ENCODE assay signal across 32 cellular contexts in genomic region chr19:33813391-33814101, GRCh38. TPM values are rescaled to one million over a fixed set of nuclear protein-coding genes. Genes with fewer than 3 reads are reported as not detected.
DNase-seq lines count a peak whose midpoint lies in the region; ATAC-seq and TF ChIP-seq lines count a peak whose summit lies in the region.
"Had no signal": no experiment of that assay in that cellular context is flagged by ENCODE, and none has a peak within 500 bp of the region (broad histone marks: within the 10 kb centered on the region; RNA-seq: fewer than 3 reads in every experiment).

No MANE protein-coding gene starts in this region.

- TF ChIP-seq CTCF in RWPE1 (conservative IDR thresholded peaks at IDR 0.05; ENCODE audit: low read depth) = no peak
- no peak for TF ChIP-seq CTCF in glutamatergic neuron (IDR thresholded peaks at IDR 0.05; ENCODE audit: partially characterized antibody, unreplicated experiment)
- no peak for TF ChIP-seq CTCF in spleen (IDR thresholded peaks at IDR 0.05 in 8 of 11, conservative IDR thresholded peaks at IDR 0.05 in 3 of 11)

- no peak for TF ChIP-seq POLR2A in spleen (IDR thresholded peaks at IDR 0.05)

- POLR2A ChIA-PET in RWPE1 (lab: Yijun Ruan, JAX; ENCODE audit: low non-redundant PET) = no interaction called here
- POLR2A ChIA-PET in activated CD4-positive, alpha-beta memory T cell treated with anti-CD3 and anti-CD28 coated beads, Interleukin-2, amount 10 ng/mL, durations not matched to agents 7 days and 5 days (lab: Charles Lee) = interaction anchor here (1.5 kb wide), 1 partner anchor 17 kb away, joined by 3 read pairs; the partner anchor contains the start of gene KCTD15

- peaks cover 34% of the 10 kb centered on the region for H3K4me1 Mint-ChIP-seq in glutamatergic neuron (ENCODE audit: low read depth, unreplicated experiment)
- H3K4me1 Mint-ChIP-seq in activated CD4-positive, alpha-beta memory T cell treated with anti-CD3 and anti-CD28 coated beads, Interleukin-2, amount 10 ng/mL, durations not matched to agents 7 days and 5 days = peaks cover 17% of the 10 kb centered on the region
- H3K4me1 Mint-ChIP-seq: activated naive CD4-positive, alpha-beta T cell treated with anti-CD3 and anti-CD28 coated beads, Interleukin-2, amount 50 U/mL, for 24 hours; activated T-helper 17 cell treated with anti-CD3 and anti-CD28 coated beads, Interleukin-2, amount 50 U/mL, for 72 hours; immature natural killer cell; stimulated activated effector memory CD8-positive, alpha-beta T cell treated with anti-CD3 and anti-CD28 coated beads, Interleukin-12 subunit alpha, Interleukin-12 subunit beta, amount 100 ng/mL, for 72 hours had no signal

- H3K27me3 ChIP-seq in spleen (replicated peaks in 1 of 7) = no peaks in the 10 kb centered on the region
- H3K27me3 ChIP-seq: brain microvascular endothelial cell, left lung, neutrophil had no signal

- DNase-seq in Right ventricle myocardium superior (peak; percentile 29), left cardiac atrium (no peak), RWPE1 (ENCODE audit: low spot score) (no peak), glutamatergic neuron (peak; percentile 76), spleen (peak; percentile 51)
- no peak for DNase-seq in activated CD4-positive, alpha-beta memory T cell treated with anti-CD3 and anti-CD28 coated beads, Interleukin-2, amount 10 ng/mL, durations not matched to agents 7 days and 5 days
- no peak for DNase-seq in activated T-cell treated with anti-CD3 and anti-CD28 coated beads, Interleukin-2, amount 50 U/mL, for 1 hour
- DNase-seq: activated CD4-positive, alpha-beta T cell treated with anti-CD3 and anti-CD28 coated beads, Interleukin-2, amount 50 U/mL, for 4 hours; activated CD8-positive, alpha-beta memory T cell treated with anti-CD3 and anti-CD28 coated beads, Interleukin-2, amount 50 U/mL, for 48 hours; AML-193; amniotic stem cell; brain microvascular endothelial cell; CD8-positive, alpha-beta memory T cell; EL; GM23248; HFFc6; immature natural killer cell; KG1; NCI-H1092 treated with DMSO at 0.1 percent for 48 hours; NCI-H2171; psoas muscle; trophoblast cell had no signal

- CTCF ChIA-PET in RWPE1 (lab: Yijun Ruan, JAX) = interaction anchor here (0.6 kb wide), 1 partner anchor 23 kb away, joined by 3 read pairs; no protein-coding TSS in a partner anchor
- CTCF ChIA-PET in activated CD4-positive, alpha-beta memory T cell treated with anti-CD3 and anti-CD28 coated beads, Interleukin-2, amount 10 ng/mL, durations not matched to agents 7 days and 5 days (lab: Charles Lee) = no interaction called here

- peaks cover 7% of the 10 kb centered on the region for H3K9me3 Mint-ChIP-seq in glutamatergic neuron (ENCODE audit: unreplicated experiment)
- H3K9me3 Mint-ChIP-seq in activated CD4-positive, alpha-beta memory T cell treated with anti-CD3 and anti-CD28 coated beads, Interleukin-2, amount 10 ng/mL, durations not matched to agents 7 days and 5 days = no peaks in the 10 kb centered on the region
- H3K9me3 Mint-ChIP-seq: activated naive CD4-positive, alpha-beta T cell treated with anti-CD3 and anti-CD28 coated beads, Interleukin-2, amount 50 U/mL, for 24 hours; activated T-helper 17 cell treated with anti-CD3 and anti-CD28 coated beads, Interleukin-2, amount 50 U/mL, for 72 hours; CD8-positive, alpha-beta memory T cell; HFFc6; immature natural killer cell; stimulated activated effector memory CD8-positive, alpha-beta T cell treated with anti-CD3 and anti-CD28 coated beads, Interleukin-12 subunit alpha, Interleukin-12 subunit beta, amount 100 ng/mL, for 72 hours; T-helper 1 cell treated with Interleukin-12 subunit alpha and Interleukin-12 subunit beta and Interleukin-4 antibody, amounts not matched to agents 30 μg/mL and 1 μg/mL, for 36 hours had no signal

- H3K27ac Mint-ChIP-seq in glutamatergic neuron (ENCODE audit: unreplicated experiment) = peak overlapping the region; percentile 90
- no peak overlapping the region for H3K27ac Mint-ChIP-seq in activated CD4-positive, alpha-beta memory T cell treated with anti-CD3 and anti-CD28 coated beads, Interleukin-2, amount 10 ng/mL, durations not matched to agents 7 days and 5 days
- H3K27ac Mint-ChIP-seq: activated naive CD4-positive, alpha-beta T cell treated with anti-CD3 and anti-CD28 coated beads, Interleukin-2, amount 50 U/mL, for 24 hours; activated T-helper 17 cell treated with anti-CD3 and anti-CD28 coated beads, Interleukin-2, amount 50 U/mL, for 72 hours; HFFc6; immature natural killer cell; stimulated activated effector memory CD8-positive, alpha-beta T cell treated with anti-CD3 and anti-CD28 coated beads, Interleukin-12 subunit alpha, Interleukin-12 subunit beta, amount 100 ng/mL, for 72 hours; T-helper 1 cell treated with Interleukin-12 subunit alpha and Interleukin-12 subunit beta and Interleukin-4 antibody, amounts not matched to agents 30 μg/mL and 1 μg/mL, for 36 hours had no signal

- H3K36me3 Mint-ChIP-seq in glutamatergic neuron (ENCODE audit: unreplicated experiment) = no peaks in the 10 kb centered on the region
- H3K36me3 Mint-ChIP-seq in activated CD4-positive, alpha-beta memory T cell treated with anti-CD3 and anti-CD28 coated beads, Interleukin-2, amount 10 ng/mL, durations not matched to agents 7 days and 5 days (ENCODE audit: low read depth) = no peaks in the 10 kb centered on the region
- H3K36me3 Mint-ChIP-seq: activated naive CD4-positive, alpha-beta T cell treated with anti-CD3 and anti-CD28 coated beads, Interleukin-2, amount 50 U/mL, for 24 hours; CD8-positive, alpha-beta memory T cell; immature natural killer cell; stimulated activated effector memory CD8-positive, alpha-beta T cell treated with anti-CD3 and anti-CD28 coated beads, Interleukin-12 subunit alpha, Interleukin-12 subunit beta, amount 100 ng/mL, for 72 hours had no signal

- H3K4me3 Mint-ChIP-seq in glutamatergic neuron (ENCODE audit: unreplicated experiment) = peak overlapping the region; percentile 68
- no peak overlapping the region for H3K4me3 Mint-ChIP-seq in activated CD4-positive, alpha-beta memory T cell treated with anti-CD3 and anti-CD28 coated beads, Interleukin-2, amount 10 ng/mL, durations not matched to agents 7 days and 5 days
- H3K4me3 Mint-ChIP-seq: activated naive CD4-positive, alpha-beta T cell treated with anti-CD3 and anti-CD28 coated beads, Interleukin-2, amount 50 U/mL, for 24 hours; activated T-helper 17 cell treated with anti-CD3 and anti-CD28 coated beads, Interleukin-2, amount 50 U/mL, for 72 hours; CD8-positive, alpha-beta memory T cell; HFFc6; immature natural killer cell; stimulated activated effector memory CD8-positive, alpha-beta T cell treated with anti-CD3 and anti-CD28 coated beads, Interleukin-12 subunit alpha, Interleukin-12 subunit beta, amount 100 ng/mL, for 72 hours; T-helper 1 cell treated with Interleukin-12 subunit alpha and Interleukin-12 subunit beta and Interleukin-4 antibody, amounts not matched to agents 30 μg/mL and 1 μg/mL, for 36 hours had no signal

- no peak overlapping the region for H3K4me3 ChIP-seq in spleen
- H3K4me3 ChIP-seq: GM23248, left lung, psoas muscle, SK-N-MC had no signal

- peaks cover 0 to 39% (median 18%) of the 10 kb centered on the region in 6 donors for H3K36me3 ChIP-seq in spleen
- H3K36me3 ChIP-seq: neutrophil had no signal

- intact Hi-C loops in Right ventricle myocardium superior (cut with DNase I) (no loop called here), left cardiac atrium (cut with DNase I) (no loop called here), spleen (cut with DNase I; ENCODE audit: low total_unique reads) (no loop called here)

- 81 to 91% (median 87%) methylated on average over 13 to 16 of the region's 16 CpGs for WGBS in spleen, 5 donors

- H3K9me3 ChIP-seq in spleen = no peaks in the 10 kb centered on the region
- H3K9me3 ChIP-seq: left lung, neutrophil, psoas muscle had no signal

- peaks cover 11% of the 10 kb centered on the region for H3K27me3 Mint-ChIP-seq in glutamatergic neuron (ENCODE audit: unreplicated experiment)
- no peaks in the 10 kb centered on the region for H3K27me3 Mint-ChIP-seq in activated CD4-positive, alpha-beta memory T cell treated with anti-CD3 and anti-CD28 coated beads, Interleukin-2, amount 10 ng/mL, durations not matched to agents 7 days and 5 days
- H3K27me3 Mint-ChIP-seq: activated naive CD4-positive, alpha-beta T cell treated with anti-CD3 and anti-CD28 coated beads, Interleukin-2, amount 50 U/mL, for 24 hours; activated T-helper 17 cell treated with anti-CD3 and anti-CD28 coated beads, Interleukin-2, amount 50 U/mL, for 72 hours had no signal

- H3K27ac ChIP-seq in RWPE1 = peak overlapping the region; percentile 53
- H3K27ac ChIP-seq in spleen = no peak overlapping the region
- H3K27ac ChIP-seq: brain microvascular endothelial cell, epithelial cell of prostate, GM23248, left lung, neutrophil, psoas muscle, SK-N-MC had no signal

- ATAC-seq in Right ventricle myocardium superior (ENCODE audit: poor library complexity) (no peak), left cardiac atrium (no peak), HG02759 (IDR thresholded peaks at IDR 0.05; ENCODE audit: unreplicated experiment) (no peak)
- ATAC-seq: activated CD4-positive, CD25-positive, alpha-beta regulatory T cell treated with anti-CD3 and anti-CD28 coated beads, Interleukin-2, amount 50 U/mL, for 24 hours; activated T-helper 17 cell treated with anti-CD3 and anti-CD28 coated beads, Interleukin-2, amount 50 U/mL, for 72 hours; left lung; psoas muscle; stimulated activated effector memory CD8-positive, alpha-beta T cell treated with anti-CD3 and anti-CD28 coated beads, Interleukin-12 subunit alpha, Interleukin-12 subunit beta, amount 100 ng/mL, for 72 hours had no signal

- peaks cover 0 to 24% (median 8%) of the 10 kb centered on the region in 6 donors for H3K4me1 ChIP-seq in spleen
- H3K4me1 ChIP-seq: psoas muscle had no signal

RNA-seq across cellular contexts. Expression of gene KCTD15, which starts 16.9 kb away (rescaled TPM):
- total RNA-seq in Right ventricle myocardium superior = 11.0 TPM
- 10 to 100 TPM; 10.1 to 15.9 TPM for total RNA-seq in left cardiac atrium
- total RNA-seq in glutamatergic neuron (ENCODE audit: unreplicated experiment) = 53.4 TPM
- 10 to 100 TPM in 6 of 7 donors, 1 to 10 TPM in 1; 9.7 to 31.8 (median 23.9) TPM for total RNA-seq in spleen
- 10 to 100 TPM in 1 of 3 donors, 1 to 10 TPM in 2; 7.6 to 18.8 (median 8.5) TPM for polyA plus RNA-seq in spleen
- 10 to 100 TPM; 10.9 to 11.6 TPM for total RNA-seq in activated CD4-positive, alpha-beta memory T cell treated with anti-CD3 and anti-CD28 coated beads, Interleukin-2, amount 10 ng/mL, durations not matched to agents 7 days and 5 days
- polyA plus RNA-seq: immature natural killer cell had no signal

Comparison
In these comparisons a context has a peak if more than half of its experiments do, and no peak if none do; other contexts are left out.
1. DNase-seq: peak in Right ventricle myocardium superior (single experiment), glutamatergic neuron (single experiment) and spleen (single experiment); none in left cardiac atrium (single experiment), RWPE1 (single experiment), activated CD4-positive, alpha-beta memory T cell treated with anti-CD3 and anti-CD28 coated beads, Interleukin-2, amount 10 ng/mL, durations not matched to agents 7 days and 5 days (single experiment) and activated T-cell treated with anti-CD3 and anti-CD28 coated beads, Interleukin-2, amount 50 U/mL, for 1 hour (single experiment).